In genomic region chr5:143426437-143426991, GRCh38 we compare ENCODE assay signal across 14 cellular contexts. TPM values are rescaled to one million over a fixed set of nuclear protein-coding genes. Genes with fewer than 3 reads are reported as not detected.
DNase-seq lines count a peak whose midpoint lies in the region; ATAC-seq, FAIRE-seq and TF ChIP-seq lines count a peak whose summit lies in the region.
"Had no signal": no experiment of that assay in that cellular context is flagged by ENCODE, and none has a peak within 500 bp of the region (broad histone marks: within the 10 kb centered on the region; RNA-seq: fewer than 3 reads in every experiment).

No MANE protein-coding gene starts in this region.

- H3K4me1 Mint-ChIP-seq in activated T-helper 17 cell treated with anti-CD3 and anti-CD28 coated beads, Interleukin-2, amount 50 U/mL, for 72 hours = peaks cover 28% of the 10 kb centered on the region

- no peaks in the 10 kb centered on the region for H3K4me1 ChIP-seq in body of pancreas
- H3K4me1 ChIP-seq: gastroesophageal sphincter had no signal

- WGBS in body of pancreas, 2 donors = 80 to 83% methylated on average over 9 of the region's 9 CpGs

- DNase-seq in H54 (ENCODE audit: insufficient read length, low spot score) (no peak), body of pancreas (no peak), putamen (ENCODE audit: low spot score) (no peak)
- DNase-seq: activated naive CD4-positive, alpha-beta T cell treated with Interleukin-2 at 50 U/mL for 16 hours; NCI-H446; nucleus accumbens; WERI-Rb-1 had no signal

- no peaks in the 10 kb centered on the region for H3K9me3 ChIP-seq in body of pancreas
- H3K9me3 ChIP-seq: gastroesophageal sphincter had no signal

- H3K27me3 ChIP-seq in body of pancreas = no peaks in the 10 kb centered on the region
- H3K27me3 ChIP-seq: gastroesophageal sphincter had no signal

- TF ChIP-seq CTCF in body of pancreas (IDR thresholded peaks at IDR 0.05) = no peak

- H3K27ac ChIP-seq in body of pancreas = no peak overlapping the region
- H3K27ac ChIP-seq: gastroesophageal sphincter, WERI-Rb-1 had no signal

- peak overlapping the region; percentile 50 for H3K4me3 Mint-ChIP-seq in activated T-helper 17 cell treated with anti-CD3 and anti-CD28 coated beads, Interleukin-2, amount 50 U/mL, for 72 hours
- H3K4me3 Mint-ChIP-seq: dendritic cell treated with granulocyte-macrophage colony-stimulating factor and Interleukin-4, amounts not matched to agents 40 ng/mL and 50 ng/mL, for 4 days had no signal

- H3K4me3 ChIP-seq in body of pancreas = no peak overlapping the region
- H3K4me3 ChIP-seq: gastroesophageal sphincter had no signal

- no peaks in the 10 kb centered on the region for H3K36me3 ChIP-seq in body of pancreas (replicated peaks in 1 of 2; ENCODE audit: insufficient read depth in 1 of 2, low read depth in 2 of 2)
- H3K36me3 ChIP-seq: gastroesophageal sphincter, WERI-Rb-1 had no signal

- H3K9me3 Mint-ChIP-seq in activated T-helper 17 cell treated with anti-CD3 and anti-CD28 coated beads, Interleukin-2, amount 50 U/mL, for 72 hours = no peaks in the 10 kb centered on the region
- H3K9me3 Mint-ChIP-seq: dendritic cell treated with granulocyte-macrophage colony-stimulating factor and Interleukin-4, amounts not matched to agents 40 ng/mL and 50 ng/mL, for 4 days had no signal

- no peak for FAIRE-seq in H54 (lab: Jason Lieb, UNC)

- no peaks in the 10 kb centered on the region for H3K36me3 Mint-ChIP-seq in activated T-helper 17 cell treated with anti-CD3 and anti-CD28 coated beads, Interleukin-2, amount 50 U/mL, for 72 hours (ENCODE audit: low read depth)

- TF ChIP-seq POLR2A in H54 (IDR thresholded peaks at IDR 0.05; ENCODE audit: low read depth, low read length) (no peak), body of pancreas (IDR thresholded peaks at IDR 0.05) (no peak)

- intact Hi-C loops in body of pancreas (cut with DNase I) = no loop called here

- peak overlapping the region; percentile 56 for H3K27ac Mint-ChIP-seq in activated T-helper 17 cell treated with anti-CD3 and anti-CD28 coated beads, Interleukin-2, amount 50 U/mL, for 72 hours
- H3K27ac Mint-ChIP-seq: dendritic cell treated with granulocyte-macrophage colony-stimulating factor and Interleukin-4, amounts not matched to agents 40 ng/mL and 50 ng/mL, for 4 days had no signal

- ATAC-seq in GM18517 (IDR thresholded peaks at IDR 0.05; ENCODE audit: unreplicated experiment) (peak; percentile 64), GM19463 (IDR thresholded peaks at IDR 0.05; ENCODE audit: unreplicated experiment) (peak; percentile 86), HG02981 (IDR thresholded peaks at IDR 0.05; ENCODE audit: unreplicated experiment) (peak; percentile 71), GM19324 (IDR thresholded peaks at IDR 0.05; ENCODE audit: low FRiP score, unreplicated experiment) (no peak), body of pancreas (no peak)
- peak; percentile 80 for ATAC-seq in activated T-helper 17 cell treated with anti-CD3 and anti-CD28 coated beads, Interleukin-2, amount 50 U/mL, for 72 hours (replicated peaks)
- ATAC-seq: gastroesophageal sphincter had no signal

- H3K27me3 Mint-ChIP-seq in activated T-helper 17 cell treated with anti-CD3 and anti-CD28 coated beads, Interleukin-2, amount 50 U/mL, for 72 hours = no peaks in the 10 kb centered on the region

RNA-seq across cellular contexts. Expression of gene NR3C1, which starts 23.0 kb away (rescaled TPM):
- total RNA-seq in activated T-helper 17 cell treated with anti-CD3 and anti-CD28 coated beads, Interleukin-2, amount 50 U/mL, for 72 hours = 10 to 100 TPM; 33.2 to 48.3 TPM
- 10 to 100 TPM; 18.5 to 25.2 TPM for total RNA-seq in body of pancreas

Comparison
In these comparisons a context has a peak if more than half of its experiments do, and no peak if none do; other contexts are left out.
1. ATAC-seq: peak in GM18517 (single experiment), GM19463 (single experiment), HG02981 (single experiment) and activated T-helper 17 cell treated with anti-CD3 and anti-CD28 coated beads, Interleukin-2, amount 50 U/mL, for 72 hours (single experiment); none in GM19324 (single experiment) and body of pancreas (single experiment).